ENCODE assay signal across 27 cellular contexts in genomic region chr6:123702943-123703342, GRCh38.
"Had no signal": no experiment of that assay in that cellular context is flagged by ENCODE, and none has a peak within 500 bp of the region (broad histone marks: within the 10 kb centered on the region; RNA-seq: fewer than 3 reads in every experiment).

No MANE protein-coding gene starts in this region.

- H3K27me3 Mint-ChIP-seq: dendritic cell treated with granulocyte-macrophage colony-stimulating factor and Interleukin-4, amounts not matched to agents 40 ng/mL and 50 ng/mL, for 4 days had no signal

- ATAC-seq: esophagus mucosa, foreskin keratinocyte, gastrocnemius medialis, gastroesophageal sphincter, heart left ventricle, heart right ventricle had no signal

- H3K27me3 ChIP-seq: colonic mucosa, dorsolateral prefrontal cortex, esophagus muscularis mucosa, esophagus squamous epithelium, foreskin keratinocyte, gastrocnemius medialis, gastroesophageal sphincter, heart left ventricle, heart right ventricle had no signal

- H3K4me1 ChIP-seq: colonic mucosa, esophagus muscularis mucosa, esophagus squamous epithelium, foreskin keratinocyte, gastrocnemius medialis, gastroesophageal sphincter, heart left ventricle, heart right ventricle had no signal

- H3K4me3 Mint-ChIP-seq: dendritic cell treated with granulocyte-macrophage colony-stimulating factor and Interleukin-4, amounts not matched to agents 40 ng/mL and 50 ng/mL, for 4 days; endodermal cell had no signal

- DNase-seq: colonic mucosa; cortex of kidney; dermis blood vessel endothelial cell; dorsolateral prefrontal cortex; effector CD4-positive, alpha-beta T cell; effector CD8-positive, alpha-beta T cell; effector memory CD4-positive, alpha-beta T cell; endodermal cell; erythroblast; esophagus squamous epithelium; foreskin fibroblast; foreskin keratinocyte; foreskin melanocyte; gastrocnemius medialis; glutamatergic neuron; head of caudate nucleus; heart left ventricle; heart right ventricle had no signal

- H3K36me3 ChIP-seq: colonic mucosa, esophagus muscularis mucosa, esophagus squamous epithelium, gastrocnemius medialis, gastroesophageal sphincter, heart left ventricle, heart right ventricle had no signal

- H3K9me3 ChIP-seq: colonic mucosa, esophagus muscularis mucosa, esophagus squamous epithelium, gastrocnemius medialis, gastroesophageal sphincter, heart left ventricle, heart right ventricle had no signal

- H3K4me3 ChIP-seq: colonic mucosa, coronary artery, dorsolateral prefrontal cortex, esophagus muscularis mucosa, esophagus squamous epithelium, gastrocnemius medialis, gastroesophageal sphincter, heart left ventricle, heart right ventricle had no signal

- H3K9me3 Mint-ChIP-seq: dendritic cell treated with granulocyte-macrophage colony-stimulating factor and Interleukin-4, amounts not matched to agents 40 ng/mL and 50 ng/mL, for 4 days; endodermal cell had no signal

- H3K27ac Mint-ChIP-seq: dendritic cell treated with granulocyte-macrophage colony-stimulating factor and Interleukin-4, amounts not matched to agents 40 ng/mL and 50 ng/mL, for 4 days; endodermal cell had no signal

- H3K27ac ChIP-seq: colonic mucosa, coronary artery, dorsolateral prefrontal cortex, epithelial cell of prostate, esophagus muscularis mucosa, esophagus squamous epithelium, foreskin keratinocyte, gastrocnemius medialis, gastroesophageal sphincter, heart left ventricle, heart right ventricle had no signal

- FAIRE-seq: colon, endometrium, frontal cortex had no signal
